ENCODE assay signal across 18 cellular contexts in the genomic region with DNA sequence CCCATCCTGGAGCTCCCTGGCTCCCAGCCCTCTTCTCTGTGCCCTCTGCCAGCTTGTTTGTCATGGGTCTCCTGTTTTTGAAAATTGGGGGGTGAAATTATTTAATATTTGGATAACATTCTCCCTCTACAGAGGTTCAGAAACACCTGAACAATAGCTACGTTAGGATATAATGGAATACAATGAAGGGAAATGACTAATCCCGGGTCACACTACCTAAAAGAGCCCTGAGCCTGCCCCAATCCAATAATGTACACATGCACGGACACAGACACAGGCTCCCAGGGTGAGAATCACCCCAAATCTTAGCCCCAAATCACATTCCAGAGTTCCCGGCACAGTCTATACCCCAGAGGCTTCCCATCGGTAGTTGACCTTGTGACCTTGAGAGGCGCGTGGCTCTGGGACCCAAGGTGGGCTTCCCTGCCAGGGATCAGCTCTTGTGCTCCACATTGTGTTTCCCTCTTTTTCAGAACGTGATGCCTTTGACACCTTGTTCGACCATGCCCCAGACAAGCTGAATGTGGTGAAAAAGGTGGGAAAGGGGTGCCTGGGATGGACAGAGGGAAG.
DNase-seq lines count a peak whose midpoint lies in the region; FAIRE-seq and TF ChIP-seq lines count a peak whose summit lies in the region.
"Had no signal": no experiment of that assay in that cellular context is flagged by ENCODE, and none has a peak within 500 bp of the region (broad histone marks: within the 10 kb centered on the region; RNA-seq: fewer than 3 reads in every experiment).

No MANE protein-coding gene starts in this region.

- no TSS peak for BruUV-seq in endothelial cell of umbilical vein (replicated peaks; lab: Mats Ljungman, UMichigan)

- no peak overlapping the region for H4K91ac ChIP-seq in neuronal stem cell (ENCODE audit: low read depth, low read length, poor library complexity)

- H3K9ac ChIP-seq in endothelial cell of umbilical vein (replicated peaks; ENCODE audit: extremely low read depth, insufficient read depth, low read length) (no peak overlapping the region), neuronal stem cell (ENCODE audit: low read depth, low read length, poor library complexity) (no peak overlapping the region)

- TF ChIP-seq CTCF in endothelial cell of umbilical vein (IDR thresholded peaks at IDR 0.05; ENCODE audit: extremely low read depth in 1 of 2, insufficient read depth in 1 of 2, low read depth in 1 of 2, low read length in 2 of 2) (no peak), type B pancreatic cell (conservative IDR thresholded peaks at IDR 0.05) (no peak), lower leg skin (IDR thresholded peaks at IDR 0.05) (no peak)

- POLR2A ChIA-PET in endothelial cell of umbilical vein (lab: Charles Lee): no interaction called here

- no peaks in the 10 kb centered on the region for H3K79me1 ChIP-seq in neuronal stem cell (ENCODE audit: low read depth, low read length)

- no peak overlapping the region for H2BK5ac ChIP-seq in neuronal stem cell (ENCODE audit: low read length)

- no peak overlapping the region for H2BK12ac ChIP-seq in neuronal stem cell (ENCODE audit: low read length)

- no peak overlapping the region for H3K4me3 ChIP-seq in endothelial cell of umbilical vein (replicated peaks in 1 of 3; ENCODE audit: insufficient read depth in 1 of 3, low read depth in 1 of 3, low read length in 3 of 3)
- H3K4me3 ChIP-seq in neuronal stem cell (ENCODE audit: low read length in 2 of 2): no peak overlapping the region
- no peak overlapping the region for H3K4me3 ChIP-seq in lower leg skin (ENCODE audit: low read depth, poor library complexity, severe bottlenecking)
- H3K4me3 ChIP-seq: A549, GM23338 had no signal

- no peak overlapping the region for H3K23ac ChIP-seq in neuronal stem cell (ENCODE audit: low read depth, low read length, poor library complexity)

- no peaks in the 10 kb centered on the region for H3K27me3 Mint-ChIP-seq in type B pancreatic cell
- H3K27me3 Mint-ChIP-seq: CD4-positive, alpha-beta T cell had no signal

- H4K20me1 ChIP-seq in endothelial cell of umbilical vein (replicated peaks; ENCODE audit: control insufficient read depth, extremely low read depth, insufficient read depth, low read length): no peaks in the 10 kb centered on the region

- H3K4me3 Mint-ChIP-seq in type B pancreatic cell: no peak overlapping the region
- H3K4me3 Mint-ChIP-seq: CD4-positive, alpha-beta T cell; GM23338 had no signal

- no CpG with 5 or more reads among the region's 9 CpGs for WGBS in neuronal stem cell (ENCODE audit: extremely low coverage in 2 of 2, insufficient read length in 2 of 2, insufficient replicate concordance in 1 of 2), 2 donors
- WGBS in lower leg skin, 2 donors: 77 to 82% methylated on average over 9 of the region's 9 CpGs

- H3K4me1 ChIP-seq in endothelial cell of umbilical vein (ENCODE audit: control insufficient read depth, extremely low read depth, insufficient read depth, low read length) (peaks cover 17% of the 10 kb centered on the region), neuronal stem cell (ENCODE audit: control insufficient read depth in 2 of 2, insufficient read depth in 1 of 2, low read depth in 1 of 2, low read length in 2 of 2) (no peaks in the 10 kb centered on the region)
- H3K4me1 ChIP-seq: A549 had no signal

- no peak overlapping the region for H4K8ac ChIP-seq in neuronal stem cell (ENCODE audit: low read depth, low read length)

- H2AFZ ChIP-seq in endothelial cell of umbilical vein (ENCODE audit: low read depth, low read length) (no peak overlapping the region), neuronal stem cell (ENCODE audit: low read length) (no peak overlapping the region)
- H2AFZ ChIP-seq: GM23338 had no signal

- intact Hi-C loops in endothelial cell of umbilical vein (cut with micrococcal nuclease) (no loop called here), lower leg skin (cut with DNase I; ENCODE audit: low total_unique reads) (no loop called here)

- no peak overlapping the region for H3K27ac Mint-ChIP-seq in type B pancreatic cell
- H3K27ac Mint-ChIP-seq: CD4-positive, alpha-beta T cell; GM23338 had no signal

- no peaks in the 10 kb centered on the region for H3K9me3 ChIP-seq in endothelial cell of umbilical vein (replicated peaks; ENCODE audit: control insufficient read depth, insufficient read depth, low read length)
- H3K9me3 ChIP-seq in neuronal stem cell (replicated peaks in 1 of 2; ENCODE audit: control insufficient read depth in 2 of 2, insufficient read depth in 1 of 2, low read depth in 1 of 2, low read length in 2 of 2): no peaks in the 10 kb centered on the region
- H3K9me3 ChIP-seq: A549, Caco-2 had no signal

- H3K9me1 ChIP-seq in endothelial cell of umbilical vein (replicated peaks; ENCODE audit: control insufficient read depth, extremely low read depth, insufficient read depth, low read length): no peaks in the 10 kb centered on the region

- peak overlapping the region; percentile 16 for H3K18ac ChIP-seq in neuronal stem cell (ENCODE audit: low read length)

- H2BK15ac ChIP-seq in neuronal stem cell (ENCODE audit: low read length): no peak overlapping the region

- no peak overlapping the region for H3K14ac ChIP-seq in neuronal stem cell (ENCODE audit: low read length)

- H2AK5ac ChIP-seq in neuronal stem cell (ENCODE audit: low read depth, low read length): no peak overlapping the region

- TF ChIP-seq POLR2A in endothelial cell of umbilical vein (IDR thresholded peaks at IDR 0.05; ENCODE audit: low read depth, low read length): no peak
- TF ChIP-seq POLR2A in lower leg skin (IDR thresholded peaks at IDR 0.05): no peak
- TF ChIP-seq POLR2A in H54 (IDR thresholded peaks at IDR 0.05; ENCODE audit: low read depth, low read length): no peak

- H3K79me2 ChIP-seq in endothelial cell of umbilical vein (ENCODE audit: control insufficient read depth, insufficient read depth, low read length): no peaks in the 10 kb centered on the region

- H3K4me2 ChIP-seq in endothelial cell of umbilical vein (ENCODE audit: insufficient read depth, low read length) (no peak overlapping the region), neuronal stem cell (ENCODE audit: insufficient read depth, low read length, poor library complexity, severe bottlenecking) (no peak overlapping the region)
- H3K4me2 ChIP-seq: A549, GM23338 had no signal

- H3K27me3 ChIP-seq in endothelial cell of umbilical vein (ENCODE audit: control insufficient read depth in 2 of 2, insufficient read depth in 2 of 2, low read length in 2 of 2): no peaks in the 10 kb centered on the region
- H3K27me3 ChIP-seq in neuronal stem cell (ENCODE audit: control insufficient read depth in 3 of 3, insufficient read depth in 3 of 3, low read depth in 1 of 3, low read length in 3 of 3): peaks cover 0 to 6% (median 0%) of the 10 kb centered on the region in 3 experiments

- DNase-seq in dermis blood vessel endothelial cell (peak; percentile 64), endothelial cell of umbilical vein (ENCODE audit: low read depth, low spot score) (peak; percentile 28), neuronal stem cell (ENCODE audit: low spot score) (no peak), type B pancreatic cell (ENCODE audit: extremely low spot score, unreplicated experiment) (peak; percentile 18), lower leg skin (ENCODE audit: low spot score in 2 of 2) (no peak), retina (no peak), H54 (ENCODE audit: insufficient read length, low spot score) (no peak)
- DNase-seq: AML-193; Caco-2; CD4-positive, alpha-beta T cell; H7 had no signal

- FAIRE-seq in endothelial cell of umbilical vein (lab: Jason Lieb, UNC): peak; percentile 74
- no peak for FAIRE-seq in H54 (lab: Jason Lieb, UNC)
- FAIRE-seq: A549, D721Med, G401.6, GM12891 had no signal

- H3K9me3 Mint-ChIP-seq in type B pancreatic cell: no peaks in the 10 kb centered on the region
- H3K9me3 Mint-ChIP-seq: CD4-positive, alpha-beta T cell; GM23338 had no signal

- H3K36me3 ChIP-seq in endothelial cell of umbilical vein (ENCODE audit: control insufficient read depth in 2 of 2, extremely low read depth in 1 of 2, insufficient read depth in 2 of 2, low read length in 2 of 2) (peaks cover 0 to 10% of the 10 kb centered on the region in 2 experiments), neuronal stem cell (replicated peaks in 1 of 2; ENCODE audit: control insufficient read depth in 2 of 2, insufficient read depth in 2 of 2, low read length in 2 of 2) (no peaks in the 10 kb centered on the region)

- peaks cover 24% of the 10 kb centered on the region for H3K36me3 Mint-ChIP-seq in type B pancreatic cell

- dilution Hi-C loops in endothelial cell of umbilical vein (cut with MboI; ENCODE audit: extremely low pct_ligation_motif_present, low sequenced_read_pairs): no loop called here

- CTCF ChIA-PET in endothelial cell of umbilical vein (lab: Charles Lee): interaction anchor here (1.0 to 1.7 kb wide), 5 partner anchors 9 to 182 kb away, joined by 3 to 4 read pairs (median 4); no protein-coding TSS in a partner anchor

- H2BK120ac ChIP-seq in neuronal stem cell (ENCODE audit: low read depth, low read length): no peak overlapping the region

- peaks cover 15% of the 10 kb centered on the region for H3K4me1 Mint-ChIP-seq in type B pancreatic cell (ENCODE audit: unreplicated experiment)

- H3K27ac ChIP-seq in endothelial cell of umbilical vein (ENCODE audit: insufficient read depth, low read depth, low read length): peak overlapping the region; percentile 10
- H3K27ac ChIP-seq in neuronal stem cell (replicated peaks; ENCODE audit: low read length): no peak overlapping the region
- H3K27ac ChIP-seq: 22Rv1, A549, C4-2B had no signal

- no peak overlapping the region for H3K4ac ChIP-seq in neuronal stem cell (ENCODE audit: low read length)

TF ChIP-seq in endothelial cell of umbilical vein, 7 proteins besides CTCF, POLR2A, EP300 and RAD21:
- TF ChIP-seq JUN (IDR thresholded peaks at IDR 0.05; ENCODE audit: borderline replicate concordance, insufficient read depth, insufficient read length, low read depth): peak; percentile 32
- TF ChIP-seq, protein P1, sequence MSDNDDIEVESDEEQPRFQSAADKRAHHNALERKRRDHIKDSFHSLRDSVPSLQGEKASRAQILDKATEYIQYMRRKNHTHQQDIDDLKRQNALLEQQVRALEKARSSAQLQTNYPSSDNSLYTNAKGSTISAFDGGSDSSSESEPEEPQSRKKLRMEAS (IDR thresholded peaks at IDR 0.05; ENCODE audit: insufficient read depth, insufficient read length): no peak
TF ChIP-seq in endothelial cell of umbilical vein: peak in this region for 1.

Comparison
In these comparisons a context has a peak if more than half of its experiments do, and no peak if none do; other contexts are left out.
1. DNase-seq: peak in dermis blood vessel endothelial cell (single experiment), endothelial cell of umbilical vein (single experiment) and type B pancreatic cell (single experiment); none in neuronal stem cell (single experiment), lower leg skin (0 of 2), retina (single experiment) and H54 (single experiment).